Comparison of ENCODE assay signal across 1 cellular context in the genomic region with DNA sequence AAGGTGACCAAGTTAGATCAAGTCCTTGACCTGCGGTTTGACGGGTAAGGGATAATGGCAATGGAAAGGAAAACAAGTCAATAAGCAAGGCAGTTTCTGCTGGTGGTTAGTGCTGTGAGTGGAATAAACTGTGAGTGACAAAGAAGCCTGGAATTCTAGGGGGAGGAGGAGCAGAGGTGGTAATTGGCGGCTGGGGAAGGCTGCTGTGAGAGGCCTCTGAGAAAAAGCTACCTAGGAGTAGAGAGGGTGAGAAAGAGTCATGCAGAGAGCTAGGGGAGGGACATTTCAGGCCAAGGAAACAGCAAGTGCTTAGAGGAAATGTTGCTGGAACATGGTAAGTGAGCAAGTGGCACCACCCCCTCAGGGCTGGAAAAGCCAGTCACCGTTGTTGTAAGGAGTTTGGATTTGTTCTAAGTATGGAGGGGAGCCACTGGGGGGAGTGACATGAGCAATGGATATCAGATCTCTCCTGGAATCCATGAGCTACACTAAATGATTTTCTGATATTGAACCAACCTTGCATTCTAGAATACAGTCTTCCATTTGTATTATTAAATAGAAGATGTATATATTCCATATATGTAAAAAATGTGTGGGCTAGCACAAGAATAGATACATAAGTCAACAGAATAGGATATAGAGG.
TF ChIP-seq lines count a peak whose summit lies in the region.

No MANE protein-coding gene starts in this region.

TF ChIP-seq in HepG2, 621 proteins besides CTCF, POLR2A, EP300 and RAD21:
- TF ChIP-seq ZNF570 (CRISPR knock-in tag; IDR thresholded peaks at IDR 0.05; ENCODE audit: borderline replicate concordance), result no peak
- TF ChIP-seq SP5 (CRISPR knock-in tag; IDR thresholded peaks at IDR 0.05; ENCODE audit: borderline replicate concordance, low read depth), result 0 out of 2 replicates have a peak, but pooled peaks have one; percentile 20
- peak; percentile 30 for TF ChIP-seq FOSL2 (CRISPR knock-in tag; IDR thresholded peaks at IDR 0.05)
- TF ChIP-seq FOXP1 (IDR thresholded peaks at IDR 0.05), result no peak
- TF ChIP-seq FOXP1 (CRISPR knock-in tag; IDR thresholded peaks at IDR 0.05), result peak; percentile 34; the same call in 1 of the 2 replicates
- TF ChIP-seq TBX3 (IDR thresholded peaks at IDR 0.05; ENCODE audit: borderline replicate concordance), result peak; percentile 55; the same call in 1 of the 2 replicates
- TF ChIP-seq ZNF282 (IDR thresholded peaks at IDR 0.05; ENCODE audit: partially characterized antibody), result no peak
- TF ChIP-seq ZBTB21 (CRISPR knock-in tag; IDR thresholded peaks at IDR 0.05), result no peak
- TF ChIP-seq ZNF839 (CRISPR knock-in tag; IDR thresholded peaks at IDR 0.05; ENCODE audit: borderline replicate concordance), result no peak
- peak; percentile 28 for TF ChIP-seq TEAD3 (CRISPR knock-in tag; optimal IDR thresholded peaks at IDR 0.05; ENCODE audit: borderline replicate concordance)
- peak; percentile 30; the same call in 1 of the 2 replicates for TF ChIP-seq NR2F6 (IDR thresholded peaks at IDR 0.05)
- TF ChIP-seq NR2F6 (CRISPR knock-in tag; IDR thresholded peaks at IDR 0.05), result 0 out of 2 replicates have a peak, but pooled peaks have one; percentile 6
- TF ChIP-seq, protein P1, sequence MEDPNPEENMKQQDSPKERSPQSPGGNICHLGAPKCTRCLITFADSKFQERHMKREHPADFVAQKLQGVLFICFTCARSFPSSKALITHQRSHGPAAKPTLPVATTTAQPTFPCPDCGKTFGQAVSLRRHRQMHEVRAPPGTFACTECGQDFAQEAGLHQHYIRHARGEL (CRISPR knock-in tag; IDR thresholded peaks at IDR 0.05), result no peak
- no peak for TF ChIP-seq TEAD2 (CRISPR knock-in tag; IDR thresholded peaks at IDR 0.05)
- TF ChIP-seq SRSF9 (IDR thresholded peaks at IDR 0.05; ENCODE audit: borderline replicate concordance, insufficient read depth, low read depth, low read length, poor library complexity, severe bottlenecking), result no peak
- TF ChIP-seq NR2F1 (CRISPR knock-in tag; IDR thresholded peaks at IDR 0.05), result peak in 1 of 2 experiments; percentile 58; a peak in 1 of 4 replicates
TF ChIP-seq in HepG2: peak in this region for 7.
